ENCODE assay signal across 25 cellular contexts in genomic region chr13:31591834-31592233, GRCh38.
"Had no signal": no experiment of that assay in that cellular context is flagged by ENCODE, and none has a peak within 500 bp of the region (broad histone marks: within the 10 kb centered on the region; RNA-seq: fewer than 3 reads in every experiment).

No MANE protein-coding gene starts in this region.

- H3K27ac ChIP-seq: coronary artery, esophagus muscularis mucosa, ovary, right atrium auricular region, stomach, thyroid gland had no signal

- H3K4me3 Mint-ChIP-seq: memory B cell; mesothelial cell of epicardium; naive thymus-derived CD4-positive, alpha-beta T cell; nephron progenitor cell; stimulated activated effector memory CD8-positive, alpha-beta T cell treated with anti-CD3 and anti-CD28 coated beads, Interleukin-12 subunit alpha, Interleukin-12 subunit beta, amount 100 ng/mL, for 72 hours had no signal

- H3K27me3 ChIP-seq: esophagus muscularis mucosa, ovary, right atrium auricular region, stomach, thyroid gland had no signal

- H3K4me1 ChIP-seq: right atrium auricular region, stomach, thyroid gland had no signal

- DNase-seq: dermis blood vessel endothelial cell; effector memory CD4-positive, alpha-beta T cell; foreskin melanocyte; hypothalamus; naive thymus-derived CD4-positive, alpha-beta T cell; nephron progenitor cell; nucleus accumbens; ovary; stimulated activated CD4-positive, alpha-beta T cell treated with anti-CD3 and anti-CD28 coated beads, Interleukin-2, amount 100 ng/mL, for 24 hours; stimulated activated CD4-positive, alpha-beta T cell treated with anti-CD3 and anti-CD28 coated beads, Interleukin-4, amount 100 ng/mL, for 24 hours; stimulated activated naive CD4-positive, alpha-beta T cell treated with Interleukin-2 at 50 U/mL for 16 hours; stomach; thyroid gland; trophoblast cell had no signal

- H3K36me3 Mint-ChIP-seq: memory B cell; mesothelial cell of epicardium; naive thymus-derived CD4-positive, alpha-beta T cell; stimulated activated effector memory CD8-positive, alpha-beta T cell treated with anti-CD3 and anti-CD28 coated beads, Interleukin-12 subunit alpha, Interleukin-12 subunit beta, amount 100 ng/mL, for 72 hours had no signal

- H3K36me3 ChIP-seq: esophagus muscularis mucosa, ovary, right atrium auricular region, stomach, thyroid gland had no signal

- FAIRE-seq: endothelial cell of umbilical vein, keratinocyte had no signal

- ATAC-seq: left lobe of liver; naive thymus-derived CD4-positive, alpha-beta T cell; sciatic nerve; stimulated activated effector memory CD8-positive, alpha-beta T cell treated with anti-CD3 and anti-CD28 coated beads, Interleukin-12 subunit alpha, Interleukin-12 subunit beta, amount 100 ng/mL, for 72 hours had no signal

- H3K27ac Mint-ChIP-seq: memory B cell; mesothelial cell of epicardium; naive thymus-derived CD4-positive, alpha-beta T cell; nephron progenitor cell; stimulated activated effector memory CD8-positive, alpha-beta T cell treated with anti-CD3 and anti-CD28 coated beads, Interleukin-12 subunit alpha, Interleukin-12 subunit beta, amount 100 ng/mL, for 72 hours had no signal

- H3K9me3 ChIP-seq: esophagus muscularis mucosa, ovary, right atrium auricular region, stomach, thyroid gland had no signal

- H3K4me1 Mint-ChIP-seq: memory B cell; naive thymus-derived CD4-positive, alpha-beta T cell; stimulated activated effector memory CD8-positive, alpha-beta T cell treated with anti-CD3 and anti-CD28 coated beads, Interleukin-12 subunit alpha, Interleukin-12 subunit beta, amount 100 ng/mL, for 72 hours had no signal

- H3K9me3 Mint-ChIP-seq: mesothelial cell of epicardium; nephron progenitor cell; stimulated activated effector memory CD8-positive, alpha-beta T cell treated with anti-CD3 and anti-CD28 coated beads, Interleukin-12 subunit alpha, Interleukin-12 subunit beta, amount 100 ng/mL, for 72 hours had no signal

- H3K4me3 ChIP-seq: coronary artery, esophagus muscularis mucosa, lung, ovary, right atrium auricular region, stomach, thyroid gland had no signal
